ENCODE assay signal across 22 cellular contexts in the genomic region with DNA sequence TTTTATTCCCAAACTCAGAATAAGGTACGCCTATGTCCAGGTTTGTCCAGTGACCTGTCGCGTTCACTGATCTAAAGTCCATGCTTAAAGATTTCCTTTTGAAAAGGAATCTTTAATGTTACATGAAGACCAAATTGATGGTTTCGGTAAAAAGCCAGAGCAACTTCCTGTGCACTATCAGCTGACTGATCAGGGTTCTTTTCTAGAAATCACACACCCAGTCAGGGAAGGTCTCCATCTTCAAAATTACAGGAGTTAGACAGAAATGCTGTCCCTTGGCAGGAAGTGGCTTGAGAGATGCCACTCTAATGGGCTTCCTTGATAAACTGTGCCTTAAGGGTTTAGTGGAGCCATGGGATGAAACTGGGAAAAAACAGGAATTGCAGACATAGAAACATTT. TPM values are rescaled to one million over a fixed set of nuclear protein-coding genes. Genes with fewer than 3 reads are reported as not detected.
DNase-seq lines count a peak whose midpoint lies in the region; ATAC-seq lines count a peak whose summit lies in the region.
"Had no signal": no experiment of that assay in that cellular context is flagged by ENCODE, and none has a peak within 500 bp of the region (broad histone marks: within the 10 kb centered on the region; RNA-seq: fewer than 3 reads in every experiment).

No MANE protein-coding gene starts in this region.

- DNase-seq in activated CD4-positive, alpha-beta T cell treated with anti-CD3 and anti-CD28 coated beads, Interleukin-2, amount 10 ng/mL, durations not matched to agents 7 days and 5 days: peak; percentile 60
- DNase-seq in activated CD4-positive, alpha-beta T cell treated with anti-CD3 and anti-CD28 coated beads, Interleukin-2, amount 50 U/mL, for 4 hours: no peak
- DNase-seq in Jurkat, Clone E6-1 (ENCODE audit: low read depth, low spot score): peak; percentile 70
- DNase-seq in activated T-helper 1 cell treated with anti-CD3 and anti-CD28 coated beads, Interleukin-12 subunit alpha, Interleukin-12 subunit beta, Interleukin-2, Interleukin-4 antibody, amounts not matched to agents 30 ng/mL and 10 ng/mL and 1 ng/mL, durations not matched to agents 14 hours and 24 hours and 36 hours (ENCODE audit: low spot score): no peak
- peak in 2 of 10 donors; percentile 22 to 39 for DNase-seq in naive thymus-derived CD8-positive, alpha-beta T cell
- DNase-seq in ACHN (no peak), DMS114 treated with DMSO at 0.1 percent for 48 hours (lab: John Stamatoyannopoulos, UW; ENCODE audit: unreplicated experiment) (no peak)
- DNase-seq: activated CD4-positive, alpha-beta T cell treated with anti-CD3 and anti-CD28 coated beads, Interleukin-2, amount 50 U/mL, for 1 hour; aorta; DMS79; glutamatergic neuron; midbrain; NCI-H1417 treated with DMSO at 0.1 percent for 48 hours; NCI-H524 treated with DMSO at 0.1 percent for 48 hours; stimulated activated CD4-positive, alpha-beta T cell treated with anti-CD3 and anti-CD28 coated beads, Interleukin-4, amount 100 ng/mL, for 1 hour had no signal

- intact Hi-C loops in activated T-helper 1 cell treated with anti-CD3 and anti-CD28 coated beads, Interleukin-12 subunit alpha, Interleukin-12 subunit beta, Interleukin-2, Interleukin-4 antibody, amounts not matched to agents 30 ng/mL and 10 ng/mL and 1 ng/mL, durations not matched to agents 14 hours and 24 hours and 36 hours (cut with micrococcal nuclease): loop anchor here (1.0 to 5.0 kb wide), 4 partner anchors 17 to 333 kb away; no protein-coding TSS in a partner anchor

- H3K4me3 Mint-ChIP-seq in activated CD4-positive, alpha-beta T cell treated with anti-CD3 and anti-CD28 coated beads, Interleukin-2, amount 10 ng/mL, durations not matched to agents 7 days and 5 days: peak overlapping the region; percentile 60
- peak overlapping the region; percentile 55 for H3K4me3 Mint-ChIP-seq in activated T-helper 1 cell treated with anti-CD3 and anti-CD28 coated beads, Interleukin-12 subunit alpha, Interleukin-12 subunit beta, Interleukin-2, Interleukin-4 antibody, amounts not matched to agents 30 ng/mL and 10 ng/mL and 1 ng/mL, durations not matched to agents 14 hours and 24 hours and 36 hours
- H3K4me3 Mint-ChIP-seq in naive thymus-derived CD8-positive, alpha-beta T cell: peak overlapping the region; percentile 36 to 78 (median 64)

- H3K9me3 Mint-ChIP-seq in activated CD4-positive, alpha-beta T cell treated with anti-CD3 and anti-CD28 coated beads, Interleukin-2, amount 10 ng/mL, durations not matched to agents 7 days and 5 days: peaks cover 3% of the 10 kb centered on the region
- no peaks in the 10 kb centered on the region for H3K9me3 Mint-ChIP-seq in activated T-helper 1 cell treated with anti-CD3 and anti-CD28 coated beads, Interleukin-12 subunit alpha, Interleukin-12 subunit beta, Interleukin-2, Interleukin-4 antibody, amounts not matched to agents 30 ng/mL and 10 ng/mL and 1 ng/mL, durations not matched to agents 14 hours and 24 hours and 36 hours
- no peaks in the 10 kb centered on the region for H3K9me3 Mint-ChIP-seq in naive thymus-derived CD8-positive, alpha-beta T cell

- peaks cover 99% of the 10 kb centered on the region for H3K4me1 Mint-ChIP-seq in activated CD4-positive, alpha-beta T cell treated with anti-CD3 and anti-CD28 coated beads, Interleukin-2, amount 10 ng/mL, durations not matched to agents 7 days and 5 days
- H3K4me1 Mint-ChIP-seq in activated T-helper 1 cell treated with anti-CD3 and anti-CD28 coated beads, Interleukin-12 subunit alpha, Interleukin-12 subunit beta, Interleukin-2, Interleukin-4 antibody, amounts not matched to agents 30 ng/mL and 10 ng/mL and 1 ng/mL, durations not matched to agents 14 hours and 24 hours and 36 hours (ENCODE audit: low read depth): peaks cover 100% of the 10 kb centered on the region
- H3K4me1 Mint-ChIP-seq in naive thymus-derived CD8-positive, alpha-beta T cell: peaks cover 34 to 92% (median 85%) of the 10 kb centered on the region in 4 donors

- peak overlapping the region; percentile 91 for H3K27ac Mint-ChIP-seq in activated CD4-positive, alpha-beta T cell treated with anti-CD3 and anti-CD28 coated beads, Interleukin-2, amount 10 ng/mL, durations not matched to agents 7 days and 5 days
- H3K27ac Mint-ChIP-seq in activated T-helper 1 cell treated with anti-CD3 and anti-CD28 coated beads, Interleukin-12 subunit alpha, Interleukin-12 subunit beta, Interleukin-2, Interleukin-4 antibody, amounts not matched to agents 30 ng/mL and 10 ng/mL and 1 ng/mL, durations not matched to agents 14 hours and 24 hours and 36 hours: peak overlapping the region; percentile 83
- peak overlapping the region; percentile 60 to 92 (median 81) for H3K27ac Mint-ChIP-seq in naive thymus-derived CD8-positive, alpha-beta T cell

- in situ Hi-C loops in ACHN (cut with HindIII; ENCODE audit: low pct_ligation_motif_present, low pct_unique_long_range_greater_than_20kb, low sequenced_read_pairs): no loop called here

- POLR2A ChIA-PET in activated CD4-positive, alpha-beta T cell treated with anti-CD3 and anti-CD28 coated beads, Interleukin-2, amount 10 ng/mL, durations not matched to agents 7 days and 5 days (lab: Charles Lee): no interaction called here
- POLR2A ChIA-PET in naive thymus-derived CD8-positive, alpha-beta T cell (lab: Charles Lee): interaction anchor here (0.8 to 3.7 kb wide), 5 partner anchors 11 to 47 kb away, joined by 3 to 22 read pairs (median 5); partner anchors contain the start of gene ARHGAP25

- ATAC-seq in naive thymus-derived CD8-positive, alpha-beta T cell: peak in 1 of 2 donors; percentile 50
- no peak for ATAC-seq in HG02970 (IDR thresholded peaks at IDR 0.05; ENCODE audit: low FRiP score, unreplicated experiment)
- ATAC-seq: left lobe of liver had no signal

- H3K36me3 Mint-ChIP-seq in activated CD4-positive, alpha-beta T cell treated with anti-CD3 and anti-CD28 coated beads, Interleukin-2, amount 10 ng/mL, durations not matched to agents 7 days and 5 days (ENCODE audit: low read depth): peaks cover 32% of the 10 kb centered on the region
- no peaks in the 10 kb centered on the region for H3K36me3 Mint-ChIP-seq in activated T-helper 1 cell treated with anti-CD3 and anti-CD28 coated beads, Interleukin-12 subunit alpha, Interleukin-12 subunit beta, Interleukin-2, Interleukin-4 antibody, amounts not matched to agents 30 ng/mL and 10 ng/mL and 1 ng/mL, durations not matched to agents 14 hours and 24 hours and 36 hours (ENCODE audit: low read depth)
- no peaks in the 10 kb centered on the region for H3K36me3 Mint-ChIP-seq in naive thymus-derived CD8-positive, alpha-beta T cell

- CTCF ChIA-PET in activated CD4-positive, alpha-beta T cell treated with anti-CD3 and anti-CD28 coated beads, Interleukin-2, amount 10 ng/mL, durations not matched to agents 7 days and 5 days (lab: Charles Lee): interaction anchor here (1.0 to 3.9 kb wide), 3 partner anchors 11 to 18 kb away, joined by 3 to 27 read pairs (median 5); partner anchors contain the start of gene ARHGAP25

- H3K4me3 ChIP-seq in Jurkat, Clone E6-1 (ENCODE audit: low read length): no peak overlapping the region
- H3K4me3 ChIP-seq: smooth muscle cell, suprapubic skin, vagina had no signal

- no peaks in the 10 kb centered on the region for H3K27me3 Mint-ChIP-seq in activated CD4-positive, alpha-beta T cell treated with anti-CD3 and anti-CD28 coated beads, Interleukin-2, amount 10 ng/mL, durations not matched to agents 7 days and 5 days
- peaks cover 2% of the 10 kb centered on the region for H3K27me3 Mint-ChIP-seq in activated T-helper 1 cell treated with anti-CD3 and anti-CD28 coated beads, Interleukin-12 subunit alpha, Interleukin-12 subunit beta, Interleukin-2, Interleukin-4 antibody, amounts not matched to agents 30 ng/mL and 10 ng/mL and 1 ng/mL, durations not matched to agents 14 hours and 24 hours and 36 hours (ENCODE audit: insufficient read depth)
- H3K27me3 Mint-ChIP-seq in naive thymus-derived CD8-positive, alpha-beta T cell: no peaks in the 10 kb centered on the region

RNA-seq across cellular contexts. Expression of gene ARHGAP25, which starts 14.7 kb away (rescaled TPM):
- total RNA-seq in activated CD4-positive, alpha-beta T cell treated with anti-CD3 and anti-CD28 coated beads, Interleukin-2, amount 10 ng/mL, durations not matched to agents 7 days and 5 days: 10 to 100 TPM; 94.9 to 97.8 TPM
- polyA plus RNA-seq in Jurkat, Clone E6-1 (2012; ENCODE audit: insufficient read depth, insufficient read length): 21.3 TPM
- total RNA-seq in activated T-helper 1 cell treated with anti-CD3 and anti-CD28 coated beads, Interleukin-12 subunit alpha, Interleukin-12 subunit beta, Interleukin-2, Interleukin-4 antibody, amounts not matched to agents 30 ng/mL and 10 ng/mL and 1 ng/mL, durations not matched to agents 14 hours and 24 hours and 36 hours: 71.6 and 74.2 TPM in 2 replicates
- total RNA-seq in naive thymus-derived CD8-positive, alpha-beta T cell: 100 to 1,000 TPM; 124 TPM
- polyA plus RNA-seq in naive thymus-derived CD8-positive, alpha-beta T cell: 100 to 1,000 TPM in 1 of 3 donors, 10 to 100 TPM in 2; 76.5 to 104 (median 95.4) TPM
- total RNA-seq: A172 had no signal
- polyA plus RNA-seq: BJ had no signal

Comparison
In these comparisons a context has a peak if more than half of its experiments do, and no peak if none do; other contexts are left out.
1. DNase-seq: peak in activated CD4-positive, alpha-beta T cell treated with anti-CD3 and anti-CD28 coated beads, Interleukin-2, amount 10 ng/mL, durations not matched to agents 7 days and 5 days (single experiment) and Jurkat, Clone E6-1 (single experiment); none in activated CD4-positive, alpha-beta T cell treated with anti-CD3 and anti-CD28 coated beads, Interleukin-2, amount 50 U/mL, for 4 hours (0 of 2), activated T-helper 1 cell treated with anti-CD3 and anti-CD28 coated beads, Interleukin-12 subunit alpha, Interleukin-12 subunit beta, Interleukin-2, Interleukin-4 antibody, amounts not matched to agents 30 ng/mL and 10 ng/mL and 1 ng/mL, durations not matched to agents 14 hours and 24 hours and 36 hours (single experiment), ACHN (single experiment) and DMS114 treated with DMSO at 0.1 percent for 48 hours (single experiment).
2. Peak in every context shown above with its lines, with median percentiles within 50 percentile points of each other: H3K27ac Mint-ChIP-seq and H3K4me3 Mint-ChIP-seq.